In genomic region chr17:80217703-80218362, GRCh38 we compare ENCODE assay signal across 21 cellular contexts. TPM values are rescaled to one million over a fixed set of nuclear protein-coding genes. Genes with fewer than 3 reads are reported as not detected.
DNase-seq lines count a peak whose midpoint lies in the region; ATAC-seq and TF ChIP-seq lines count a peak whose summit lies in the region.
"Had no signal": no experiment of that assay in that cellular context is flagged by ENCODE, and none has a peak within 500 bp of the region (broad histone marks: within the 10 kb centered on the region; RNA-seq: fewer than 3 reads in every experiment).

No MANE protein-coding gene starts in this region.

- TF ChIP-seq EP300 in SK-N-SH (IDR thresholded peaks at IDR 0.05; ENCODE audit: borderline replicate concordance in 1 of 2, low read depth in 1 of 2, low read length in 1 of 2) = no peak

- H3K4me3 ChIP-seq in SK-N-SH (ENCODE audit: low read depth in 2 of 2, low read length in 1 of 2) = no peak overlapping the region
- H3K4me3 ChIP-seq in CD8-positive, alpha-beta memory T cell (ENCODE audit: low read length) = no peak overlapping the region
- H3K4me3 ChIP-seq: K562, lower lobe of right lung, skin epidermis, upper lobe of right lung had no signal

- H3K9me3 Mint-ChIP-seq in CD8-positive, alpha-beta memory T cell = no peaks in the 10 kb centered on the region
- H3K9me3 Mint-ChIP-seq in activated naive CD8-positive, alpha-beta T cell treated with anti-CD3 and anti-CD28 coated beads, Interleukin-2, amount 50 U/mL, for 24 hours = no peaks in the 10 kb centered on the region
- H3K9me3 Mint-ChIP-seq in naive thymus-derived CD8-positive, alpha-beta T cell = no peaks in the 10 kb centered on the region

- peaks cover 34 to 52% (median 37%) of the 10 kb centered on the region in 3 donors for H3K4me1 Mint-ChIP-seq in CD8-positive, alpha-beta memory T cell
- H3K4me1 Mint-ChIP-seq in activated naive CD8-positive, alpha-beta T cell treated with anti-CD3 and anti-CD28 coated beads, Interleukin-2, amount 50 U/mL, for 24 hours = peaks cover 28% of the 10 kb centered on the region
- peaks cover 16 to 49% (median 41%) of the 10 kb centered on the region in 4 donors for H3K4me1 Mint-ChIP-seq in naive thymus-derived CD8-positive, alpha-beta T cell

- POLR2A ChIA-PET in SK-N-SH (lab: Yijun Ruan, JAX) = interaction anchor here (1.4 to 1.5 kb wide), 2 partner anchors 16 to 113 kb away, joined by 4 read pairs; no protein-coding TSS in a partner anchor
- POLR2A ChIA-PET in CD8-positive, alpha-beta memory T cell (lab: Charles Lee) = interaction anchor here (1.8 kb wide), 1 partner anchor 48 kb away, joined by 5 read pairs; no protein-coding TSS in a partner anchor
- POLR2A ChIA-PET in naive thymus-derived CD8-positive, alpha-beta T cell (lab: Charles Lee) = interaction anchor here (0.5 to 4.0 kb wide), 7 partner anchors 11 to 768 kb away, joined by 3 to 21 read pairs (median 3); no protein-coding TSS in a partner anchor

- H3K4me1 ChIP-seq in SK-N-SH (ENCODE audit: control insufficient read depth in 1 of 2, insufficient read depth in 2 of 2, low read depth in 1 of 2, low read length in 1 of 2) = peaks cover 4 to 24% of the 10 kb centered on the region in 2 experiments; a peak in 1 of 4 replicates
- peaks cover 31% of the 10 kb centered on the region for H3K4me1 ChIP-seq in CD8-positive, alpha-beta memory T cell (ENCODE audit: insufficient read depth, low read length)

- H3K4me2 ChIP-seq in SK-N-SH = 0 out of 2 replicates have a peak overlapping the region, but pooled peaks have one; percentile 15

- peaks cover 17 to 30% of the 10 kb centered on the region in 2 experiments for H3K36me3 ChIP-seq in SK-N-SH (replicated peaks in 1 of 2; ENCODE audit: control insufficient read depth in 1 of 2, insufficient read depth in 2 of 2, low read length in 1 of 2)
- H3K36me3 ChIP-seq in CD8-positive, alpha-beta memory T cell (ENCODE audit: insufficient read depth, low read length) = peaks cover 7% of the 10 kb centered on the region

- peaks cover 9% of the 10 kb centered on the region for H3F3A ChIP-seq in SK-N-SH (replicated peaks; ENCODE audit: insufficient read depth)

- no peak for ATAC-seq in SK-N-SH treated with all-trans-retinoic acid at 6 μM for 48 hours
- ATAC-seq in activated naive CD8-positive, alpha-beta T cell treated with anti-CD3 and anti-CD28 coated beads, Interleukin-2, amount 50 U/mL, for 24 hours = no peak
- ATAC-seq in naive thymus-derived CD8-positive, alpha-beta T cell = no peak
- ATAC-seq: K562, lower lobe of right lung, upper lobe of right lung had no signal

- no peak overlapping the region for H2AFZ ChIP-seq in SK-N-SH (ENCODE audit: low read depth)

- no peak overlapping the region for H3K9ac ChIP-seq in SK-N-SH

- CTCF ChIA-PET in SK-N-SH (lab: Yijun Ruan, JAX) = interaction anchor here (0.8 to 1.7 kb wide), 4 partner anchors 12 to 135 kb away, joined by 3 to 4 read pairs (median 4); partner anchors contain the start of gene GAA
- CTCF ChIA-PET in CD8-positive, alpha-beta memory T cell (lab: Charles Lee) = interaction anchor here (0.9 kb wide), 1 partner anchor 19 kb away, joined by 4 read pairs; no protein-coding TSS in a partner anchor

- peaks cover 0 to 65% (median 18%) of the 10 kb centered on the region in 3 donors for H3K36me3 Mint-ChIP-seq in CD8-positive, alpha-beta memory T cell
- H3K36me3 Mint-ChIP-seq in activated naive CD8-positive, alpha-beta T cell treated with anti-CD3 and anti-CD28 coated beads, Interleukin-2, amount 50 U/mL, for 24 hours (ENCODE audit: low read depth) = peaks cover 11% of the 10 kb centered on the region
- peaks cover 0 to 43% (median 2%) of the 10 kb centered on the region in 3 donors for H3K36me3 Mint-ChIP-seq in naive thymus-derived CD8-positive, alpha-beta T cell

- H4K20me1 ChIP-seq in SK-N-SH (ENCODE audit: insufficient read depth) = peaks cover 19% of the 10 kb centered on the region

- H3K4me3 Mint-ChIP-seq in CD8-positive, alpha-beta memory T cell = peak overlapping the region in 5 of 7 donors; percentile 41 to 96 (median 76)
- H3K4me3 Mint-ChIP-seq in activated naive CD8-positive, alpha-beta T cell treated with anti-CD3 and anti-CD28 coated beads, Interleukin-2, amount 50 U/mL, for 24 hours = no peak overlapping the region
- H3K4me3 Mint-ChIP-seq in naive thymus-derived CD8-positive, alpha-beta T cell = peak overlapping the region in 8 of 10 donors; percentile 2 to 97 (median 54)

- H3K79me2 ChIP-seq in SK-N-SH (ENCODE audit: insufficient read depth) = peaks cover 45% of the 10 kb centered on the region; the same call in 1 of the 2 replicates

- no peak for TF ChIP-seq CTCF in SK-N-SH (IDR thresholded peaks at IDR 0.05)

- no peaks in the 10 kb centered on the region for H3K9me2 ChIP-seq in SK-N-SH

- H3K9me3 ChIP-seq in SK-N-SH = no peaks in the 10 kb centered on the region
- H3K9me3 ChIP-seq in CD8-positive, alpha-beta memory T cell (ENCODE audit: low read length) = no peaks in the 10 kb centered on the region
- H3K9me3 ChIP-seq: lower lobe of right lung, upper lobe of right lung had no signal

- DNase-seq in SK-N-SH = no peak
- DNase-seq in CD8-positive, alpha-beta memory T cell = no peak
- DNase-seq in activated naive CD8-positive, alpha-beta T cell treated with anti-CD3 and anti-CD28 coated beads, Interleukin-2, amount 50 U/mL, for 24 hours = no peak
- DNase-seq in naive thymus-derived CD8-positive, alpha-beta T cell = peak in 1 of 10 donors; percentile 24
- no peak for DNase-seq in hippocampal formation (lab: John Stamatoyannopoulos, UW)
- DNase-seq in H4 (ENCODE audit: low spot score) = no peak
- DNase-seq in NCI-H2107 treated with DMSO at 0.1 percent for 48 hours (lab: John Stamatoyannopoulos, UW; ENCODE audit: unreplicated experiment) = no peak
- DNase-seq: activated CD4-positive, alpha-beta T cell treated with anti-CD3 and anti-CD28 coated beads for 4 hours; activated gamma-delta T cell treated with Interleukin-2 at 50 U/mL for 16 hours; AML-193; HCEC 1CT; head of caudate nucleus; lower lobe of right lung; NCI-H1694; NCI-H446; stimulated activated CD4-positive, alpha-beta T cell treated with anti-CD3 and anti-CD28 coated beads, Interleukin-4, amount 100 ng/mL, for 24 hours; upper lobe of right lung had no signal

- TF ChIP-seq RAD21 in SK-N-SH (IDR thresholded peaks at IDR 0.05; ENCODE audit: low read length) = no peak

- H3K27me3 Mint-ChIP-seq in CD8-positive, alpha-beta memory T cell = no peaks in the 10 kb centered on the region
- no peaks in the 10 kb centered on the region for H3K27me3 Mint-ChIP-seq in activated naive CD8-positive, alpha-beta T cell treated with anti-CD3 and anti-CD28 coated beads, Interleukin-2, amount 50 U/mL, for 24 hours
- no peaks in the 10 kb centered on the region for H3K27me3 Mint-ChIP-seq in naive thymus-derived CD8-positive, alpha-beta T cell

- peak overlapping the region; percentile 8 to 98 (median 94) for H3K27ac Mint-ChIP-seq in CD8-positive, alpha-beta memory T cell
- H3K27ac Mint-ChIP-seq in activated naive CD8-positive, alpha-beta T cell treated with anti-CD3 and anti-CD28 coated beads, Interleukin-2, amount 50 U/mL, for 24 hours = peak overlapping the region; percentile 22
- peak overlapping the region; percentile 10 to 98 (median 87) for H3K27ac Mint-ChIP-seq in naive thymus-derived CD8-positive, alpha-beta T cell

- H3K27me3 ChIP-seq in SK-N-SH (ENCODE audit: insufficient read depth) = no peaks in the 10 kb centered on the region
- no peaks in the 10 kb centered on the region for H3K27me3 ChIP-seq in CD8-positive, alpha-beta memory T cell (ENCODE audit: insufficient read depth, low read length, poor library complexity, severe bottlenecking)
- H3K27me3 ChIP-seq: upper lobe of right lung had no signal

- H3K27ac ChIP-seq in SK-N-SH (ENCODE audit: low read depth in 2 of 2, low read length in 1 of 2) = no peak overlapping the region
- H3K27ac ChIP-seq in CD8-positive, alpha-beta memory T cell (ENCODE audit: low read depth, low read length) = no peak overlapping the region
- H3K27ac ChIP-seq: HL-60, lower lobe of right lung had no signal

- WGBS in SK-N-SH (ENCODE audit: low lambda C conversion rate) = 100% methylated on average over 9 of the region's 13 CpGs

RNA-seq across cellular contexts. Expression of gene SGSH, which starts 2.3 kb away (rescaled TPM):
- 96.5 and 161 TPM in 2 replicates for polyA plus RNA-seq in SK-N-SH (2012; rRNA removed)
- polyA plus RNA-seq in SK-N-SH (2012; cell fraction: cytosol; rRNA removed) = 86.9 and 93.2 TPM in 2 replicates
- polyA plus RNA-seq in SK-N-SH (2012; cell fraction: nucleus; rRNA removed) = 459 and 571 TPM in 2 replicates
- 10 to 100 TPM; 23.2 to 27.2 TPM for total RNA-seq in CD8-positive, alpha-beta memory T cell
- 46.7 TPM for polyA plus RNA-seq in CD8-positive, alpha-beta memory T cell
- 100 to 1,000 TPM; 138 to 143 TPM for total RNA-seq in naive thymus-derived CD8-positive, alpha-beta T cell
- polyA plus RNA-seq in naive thymus-derived CD8-positive, alpha-beta T cell = 10 to 100 TPM; 20.1 to 36.5 (median 25.6) TPM
- total RNA-seq in H4 (2014; rRNA removed; shearing (Covaris generic)) = 8.5 and 12.3 TPM in 2 replicates

RNA-seq across cellular contexts. Expression of gene SLC26A11, which starts 2.4 kb away (rescaled TPM):
- 32.7 and 35.9 TPM in 2 replicates for polyA plus RNA-seq in SK-N-SH (2012; rRNA removed)
- polyA plus RNA-seq in SK-N-SH (2012; cell fraction: cytosol; rRNA removed) = 11.6 and 17.7 TPM in 2 replicates
- polyA plus RNA-seq in SK-N-SH (2012; cell fraction: nucleus; rRNA removed) = 102 and 109 TPM in 2 replicates
- 10 to 100 TPM; 18.1 to 19.6 TPM for total RNA-seq in CD8-positive, alpha-beta memory T cell
- 7.0 TPM for polyA plus RNA-seq in CD8-positive, alpha-beta memory T cell
- 10 to 100 TPM; 93.1 to 96.2 TPM for total RNA-seq in naive thymus-derived CD8-positive, alpha-beta T cell
- 1 to 10 TPM; 4.8 to 8.4 (median 5.7) TPM for polyA plus RNA-seq in naive thymus-derived CD8-positive, alpha-beta T cell
- total RNA-seq in H4 (2014; rRNA removed; shearing (Covaris generic)) = 2.4 and 3.6 TPM in 2 replicates

RNA-seq across cellular contexts. Expression of gene RNF213, which starts 42.8 kb away (rescaled TPM):
- 53.5 and 57.5 TPM in 2 replicates for polyA plus RNA-seq in SK-N-SH (2012; rRNA removed)
- 28.1 and 37.8 TPM in 2 replicates for polyA plus RNA-seq in SK-N-SH (2012; cell fraction: cytosol; rRNA removed)
- 265 and 299 TPM in 2 replicates for polyA plus RNA-seq in SK-N-SH (2012; cell fraction: nucleus; rRNA removed)
- 100 to 1,000 TPM; 184 to 185 TPM for total RNA-seq in CD8-positive, alpha-beta memory T cell
- polyA plus RNA-seq in CD8-positive, alpha-beta memory T cell = 75.7 TPM
- 100 to 1,000 TPM; 323 to 328 TPM for total RNA-seq in naive thymus-derived CD8-positive, alpha-beta T cell
- polyA plus RNA-seq in naive thymus-derived CD8-positive, alpha-beta T cell = 10 to 100 TPM; 27.1 to 52.2 (median 39.1) TPM
- total RNA-seq in H4 (2014; rRNA removed; shearing (Covaris generic)) = 56.6 and 65.7 TPM in 2 replicates

RNA-seq across cellular contexts. Expression of gene CARD14, which starts 48.0 kb away (rescaled TPM):
- polyA plus RNA-seq in SK-N-SH (2012; rRNA removed) = 0.05 TPM in 1 of 2 replicates, not detected in the other
- polyA plus RNA-seq in SK-N-SH (2012; cell fraction: cytosol; rRNA removed) = not detected in 2 replicates
- polyA plus RNA-seq in SK-N-SH (2012; cell fraction: nucleus; rRNA removed) = 0.13 and 0.19 TPM in 2 replicates
- not detected for total RNA-seq in CD8-positive, alpha-beta memory T cell
- polyA plus RNA-seq in CD8-positive, alpha-beta memory T cell = not detected
- not detected for total RNA-seq in naive thymus-derived CD8-positive, alpha-beta T cell
- polyA plus RNA-seq in naive thymus-derived CD8-positive, alpha-beta T cell = not detected
- 0.15 TPM in 1 of 2 replicates, not detected in the other for total RNA-seq in H4 (2014; rRNA removed; shearing (Covaris generic))
- total RNA-seq: K562 had no signal
- polyA plus RNA-seq: K562 had no signal

Comparison
In these comparisons a context has a peak if more than half of its experiments do, and no peak if none do; other contexts are left out.
1. H3K27ac Mint-ChIP-seq: peak in every context shown above with its lines; median percentile 94 in CD8-positive, alpha-beta memory T cell; 87 in naive thymus-derived CD8-positive, alpha-beta T cell; 22 in activated naive CD8-positive, alpha-beta T cell treated with anti-CD3 and anti-CD28 coated beads, Interleukin-2, amount 50 U/mL, for 24 hours.
2. RNA of gene SGSH, which starts 2.3 kb away (total RNA-seq): 138 to 143 TPM in naive thymus-derived CD8-positive, alpha-beta T cell; 23.2 to 27.2 TPM in CD8-positive, alpha-beta memory T cell and 8.5 to 12.3 TPM in H4; every median in the first group is over 4 times any median in the second.
3. RNA of gene SLC26A11, which starts 2.4 kb away (total RNA-seq): 93.1 to 96.2 TPM in naive thymus-derived CD8-positive, alpha-beta T cell; 18.1 to 19.6 TPM in CD8-positive, alpha-beta memory T cell and 2.4 to 3.6 TPM in H4; every median in the first group is over 4 times any median in the second.